ENCODE assay signal across 8 cellular contexts in the genomic region with DNA sequence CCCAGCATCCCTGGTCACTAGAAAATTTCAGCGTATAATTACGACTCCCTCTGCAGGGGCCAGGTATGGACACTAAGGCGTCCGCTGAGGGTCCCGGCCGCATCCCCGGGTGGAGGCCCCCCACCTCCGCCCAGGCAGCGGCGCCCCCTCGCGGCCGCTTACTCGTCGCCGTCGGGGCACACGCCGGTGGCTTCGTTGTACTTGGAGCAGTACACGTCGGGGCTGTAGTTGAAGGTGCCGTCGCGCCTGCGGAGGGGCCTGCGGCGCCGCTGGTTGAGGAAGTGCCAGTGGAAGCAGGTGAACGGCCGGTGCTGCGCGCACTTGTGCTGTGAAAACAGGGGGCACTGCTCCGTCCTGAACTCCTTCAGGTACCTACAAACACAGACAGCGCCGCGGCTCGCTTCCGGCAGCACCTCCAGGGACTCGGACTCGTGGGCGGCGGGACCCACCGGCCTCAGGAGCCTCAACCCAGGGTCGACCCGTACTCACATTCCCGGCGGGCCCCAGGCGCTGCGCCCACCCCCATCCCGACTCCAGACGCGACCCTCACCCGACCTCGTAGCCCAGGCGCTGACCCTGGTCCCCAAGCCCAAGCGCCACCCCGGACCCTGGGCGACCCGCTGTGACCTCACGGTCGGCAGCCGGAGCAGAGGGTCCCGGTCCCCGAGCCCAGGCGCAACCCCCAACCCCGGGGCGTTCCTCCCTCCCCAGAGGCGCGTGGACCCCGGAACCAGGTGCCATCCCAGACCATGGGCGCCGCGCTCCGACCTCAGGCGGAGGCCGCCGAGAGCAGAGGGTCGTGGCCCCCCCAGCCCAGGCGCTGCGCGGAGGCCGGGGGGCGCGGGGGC. TPM values are rescaled to one million over a fixed set of nuclear protein-coding genes. Genes with fewer than 3 reads are reported as not detected.
DNase-seq lines count a peak whose midpoint lies in the region; ATAC-seq and TF ChIP-seq lines count a peak whose summit lies in the region.

No MANE protein-coding gene starts in this region.

- peak overlapping the region; percentile 84 for H3K9ac ChIP-seq in MM.1S (ENCODE audit: low read length)

- intact Hi-C loops in left colon (cut with DNase I, micrococcal nuclease) = no loop called here

- H3K4me1 ChIP-seq in MM.1S (ENCODE audit: low read length) = no peaks in the 10 kb centered on the region

- peak; percentile 53 for DNase-seq in CD1c-positive myeloid dendritic cell (ENCODE audit: extremely low spot score)
- peak; percentile 70 for DNase-seq in MM.1S
- DNase-seq in central memory CD4-positive, alpha-beta T cell = peak; percentile 48
- DNase-seq in left colon = peak; percentile 66 to 77
- DNase-seq in stimulated activated CD4-positive, alpha-beta T cell treated with anti-CD3 and anti-CD28 coated beads, Interleukin-4, amount 100 ng/mL, for 4 hours = peak; percentile 54 to 64
- no peak for DNase-seq in NCI-H774 (lab: John Stamatoyannopoulos, UW)

- no peaks in the 10 kb centered on the region for H3K36me3 ChIP-seq in MM.1S (replicated peaks; ENCODE audit: insufficient read depth, low read length)

- ATAC-seq in GM19455 (IDR thresholded peaks at IDR 0.05; ENCODE audit: unreplicated experiment) = peak; percentile 42
- ATAC-seq in left colon = peak; percentile 69

- peak overlapping the region; percentile 62 for H2AFZ ChIP-seq in MM.1S (ENCODE audit: low read length)

- no peaks in the 10 kb centered on the region for H4K20me1 ChIP-seq in MM.1S (ENCODE audit: insufficient read depth, low read length)

- H3K27me3 ChIP-seq in MM.1S (replicated peaks; ENCODE audit: insufficient read depth, low read length) = no peaks in the 10 kb centered on the region

- H3K9me2 ChIP-seq in MM.1S (replicated peaks; ENCODE audit: insufficient read depth, low read length) = no peaks in the 10 kb centered on the region

- peak overlapping the region; percentile 51; the same call in 1 of the 2 replicates for H3K27ac ChIP-seq in MM.1S (ENCODE audit: low read length)

- no peaks in the 10 kb centered on the region for H3K9me3 ChIP-seq in MM.1S (replicated peaks; ENCODE audit: insufficient read depth, low read length)

- H3K4me2 ChIP-seq in MM.1S (ENCODE audit: low read depth, low read length) = peak overlapping the region; percentile 66

- TF ChIP-seq CTCF in MM.1S (IDR thresholded peaks at IDR 0.05; ENCODE audit: low read length) (peak; percentile 70), WI38 (IDR thresholded peaks at IDR 0.05; ENCODE audit: low read depth, low read length) (peak; percentile 44)

- peaks cover 58% of the 10 kb centered on the region for H3K79me2 ChIP-seq in MM.1S (ENCODE audit: low read length)

- H3K4me3 ChIP-seq in MM.1S (ENCODE audit: low read length) (peak overlapping the region; percentile 97), WI38 (ENCODE audit: low read depth, low read length) (peak overlapping the region; percentile 69)

- H3F3A ChIP-seq in MM.1S (ENCODE audit: insufficient read depth, low read length) = peaks cover 14% of the 10 kb centered on the region

RNA-seq across cellular contexts. Expression of gene UNKL, which starts 0.6 kb away (rescaled TPM):
- total RNA-seq in left colon = 10 to 100 TPM; 14.7 to 15.0 TPM

RNA-seq across cellular contexts. Expression of gene UQCC4, which starts 6.6 kb away (rescaled TPM):
- total RNA-seq in left colon = 10 to 100 TPM; 11.6 to 17.2 TPM

RNA-seq across cellular contexts. Expression of gene PERCC1, which starts 17.0 kb away (rescaled TPM):
- not detected for total RNA-seq in left colon

RNA-seq across cellular contexts. Expression of gene CCDC154, which starts 30.4 kb away (rescaled TPM):
- under 1 TPM; 0.55 to 0.59 TPM for total RNA-seq in left colon
